27 cellular contexts compared by ENCODE assay signal in genomic region chr2:187409682-187410081, GRCh38.
"Had no signal": no experiment of that assay in that cellular context is flagged by ENCODE, and none has a peak within 500 bp of the region (broad histone marks: within the 10 kb centered on the region; RNA-seq: fewer than 3 reads in every experiment).

No MANE protein-coding gene starts in this region.

- H3K4me3 ChIP-seq: left ventricle myocardium inferior, lung, mucosa of descending colon, ovary, prostate gland, skin epidermis, stomach, testis, thyroid gland, transverse colon, upper lobe of left lung, vagina had no signal

- H3K9me3 ChIP-seq: mucosa of descending colon, ovary, prostate gland, stomach, testis, thyroid gland, transverse colon, upper lobe of left lung, vagina had no signal

- H3K27ac ChIP-seq: left ventricle myocardium inferior, ovary, prostate gland, skin epidermis, stomach, testis, thyroid gland, transverse colon, upper lobe of left lung, vagina had no signal

- H3K4me3 Mint-ChIP-seq: mesothelial cell of epicardium; naive thymus-derived CD4-positive, alpha-beta T cell; natural killer cell treated with Interleukin-12 subunit alpha and Interleukin-12 subunit beta and Interleukin-15 and Interleukin-18, amount 100 ng/mL, for 72 hours; stimulated activated naive B cell treated with anti-CD40 and anti-IgM and Interleukin-4, amounts not matched to agents 10 μg/mL and 1 μg/mL and 100 μg/mL, for 72 hours had no signal

- H3K36me3 Mint-ChIP-seq: mesothelial cell of epicardium; naive thymus-derived CD4-positive, alpha-beta T cell; stimulated activated naive B cell treated with anti-CD40 and anti-IgM and Interleukin-4, amounts not matched to agents 10 μg/mL and 1 μg/mL and 100 μg/mL, for 72 hours had no signal

- H3K4me1 Mint-ChIP-seq: mesothelial cell of epicardium; naive thymus-derived CD4-positive, alpha-beta T cell; stimulated activated naive B cell treated with anti-CD40 and anti-IgM and Interleukin-4, amounts not matched to agents 10 μg/mL and 1 μg/mL and 100 μg/mL, for 72 hours had no signal

- H3K36me3 ChIP-seq: left ventricle myocardium inferior, ovary, prostate gland, stomach, thyroid gland, transverse colon, upper lobe of left lung, vagina had no signal

- H3K27me3 ChIP-seq: ovary, stomach, testis, thyroid gland, transverse colon, upper lobe of left lung, vagina had no signal

- H3K27me3 Mint-ChIP-seq: naive thymus-derived CD4-positive, alpha-beta T cell; natural killer cell treated with Interleukin-12 subunit alpha and Interleukin-12 subunit beta and Interleukin-15 and Interleukin-18, amount 100 ng/mL, for 72 hours; stimulated activated naive B cell treated with anti-CD40 and anti-IgM and Interleukin-4, amounts not matched to agents 10 μg/mL and 1 μg/mL and 100 μg/mL, for 72 hours had no signal

- H3K9me3 Mint-ChIP-seq: stimulated activated naive B cell treated with anti-CD40 and anti-IgM and Interleukin-4, amounts not matched to agents 10 μg/mL and 1 μg/mL and 100 μg/mL, for 72 hours had no signal

- H3K4me1 ChIP-seq: prostate gland, stomach, testis, transverse colon, vagina had no signal

- DNase-seq: hypothalamus; islet precursor cell; left ventricle myocardium inferior; mesendoderm; mucosa of descending colon; naive thymus-derived CD4-positive, alpha-beta T cell; ovary; posterior cingulate gyrus; retina; right cardiac atrium; stimulated activated CD4-positive, alpha-beta T cell treated with anti-CD3 and anti-CD28 coated beads, Interleukin-12 subunit alpha, Interleukin-12 subunit beta, amount 100 ng/mL, for 4 hours; stimulated activated CD4-positive, alpha-beta T cell treated with anti-CD3 and anti-CD28 coated beads, Interleukin-15, amount 100 ng/mL, for 24 hours; stimulated activated CD4-positive, alpha-beta T cell treated with anti-CD3 and anti-CD28 coated beads, Interleukin-2, amount 100 ng/mL, for 24 hours; stimulated activated CD4-positive, alpha-beta T cell treated with anti-CD3 and anti-CD28 coated beads, Interleukin-4, amount 100 ng/mL, for 1 hour; stimulated activated naive B cell treated with anti-CD40 and anti-IgM and Interleukin-4, amounts not matched to agents 10 μg/mL and 1 μg/mL and 100 μg/mL, for 72 hours; stimulated activated naive CD8-positive, alpha-beta T cell treated with anti-CD3 and anti-CD28 coated beads, Interleukin-15, Interleukin-2, amounts not matched to agents 100 U/mL and 50 U/mL, for 24 hours; stomach; testis; thyroid gland; transverse colon; upper lobe of left lung had no signal

- H3K27ac Mint-ChIP-seq: mesothelial cell of epicardium; naive thymus-derived CD4-positive, alpha-beta T cell; natural killer cell treated with Interleukin-12 subunit alpha and Interleukin-12 subunit beta and Interleukin-15 and Interleukin-18, amount 100 ng/mL, for 72 hours; stimulated activated naive B cell treated with anti-CD40 and anti-IgM and Interleukin-4, amounts not matched to agents 10 μg/mL and 1 μg/mL and 100 μg/mL, for 72 hours had no signal
